In the genomic region with DNA sequence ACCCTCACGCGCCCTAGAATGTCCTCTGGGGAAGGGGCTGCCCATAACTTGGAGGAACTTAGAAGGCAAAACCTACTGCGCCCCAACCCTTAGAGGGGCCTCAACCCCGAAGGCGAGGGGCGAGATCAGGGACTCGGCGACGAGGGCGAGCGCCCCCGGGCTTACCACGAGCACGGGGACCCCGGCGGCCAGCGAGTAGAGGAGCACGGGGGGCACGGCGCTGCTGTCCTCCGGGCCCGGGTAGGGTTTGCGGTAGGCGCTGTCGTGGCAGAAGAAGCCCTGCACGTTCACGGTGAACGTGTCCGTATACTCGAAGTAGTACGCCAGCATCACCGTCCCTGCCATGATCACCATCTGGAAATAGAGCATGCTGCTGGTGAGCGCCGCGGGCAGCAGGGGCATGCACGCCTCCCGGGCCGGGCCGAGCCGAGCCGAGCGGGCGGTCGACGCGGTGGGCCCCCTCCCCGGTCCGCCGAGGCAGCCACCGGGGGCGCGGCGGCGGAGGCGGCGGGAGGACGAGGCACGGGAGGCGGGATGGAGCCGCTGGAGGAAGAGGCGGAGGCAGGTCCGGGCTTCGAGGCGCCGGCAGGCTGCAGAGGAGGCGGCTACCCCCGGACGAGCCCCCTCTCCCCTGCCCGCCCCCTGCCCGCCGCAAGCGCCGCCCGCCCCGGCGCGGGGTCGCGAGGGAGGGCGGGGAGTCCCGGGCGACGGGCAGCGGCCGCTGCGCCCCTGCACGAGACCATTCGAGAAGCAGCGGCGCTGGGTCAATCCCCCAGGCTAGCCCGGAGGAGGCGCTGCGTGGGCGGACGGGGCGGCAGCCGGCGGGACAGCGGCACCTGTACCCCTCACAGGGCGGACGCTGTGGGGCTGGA, we compare ENCODE assay signal across 8 cellular contexts. TPM values are rescaled to one million over a fixed set of nuclear protein-coding genes. Genes with fewer than 3 reads are reported as not detected.
DNase-seq lines count a peak whose midpoint lies in the region; ATAC-seq, FAIRE-seq and TF ChIP-seq lines count a peak whose summit lies in the region.

A gene with protein sequence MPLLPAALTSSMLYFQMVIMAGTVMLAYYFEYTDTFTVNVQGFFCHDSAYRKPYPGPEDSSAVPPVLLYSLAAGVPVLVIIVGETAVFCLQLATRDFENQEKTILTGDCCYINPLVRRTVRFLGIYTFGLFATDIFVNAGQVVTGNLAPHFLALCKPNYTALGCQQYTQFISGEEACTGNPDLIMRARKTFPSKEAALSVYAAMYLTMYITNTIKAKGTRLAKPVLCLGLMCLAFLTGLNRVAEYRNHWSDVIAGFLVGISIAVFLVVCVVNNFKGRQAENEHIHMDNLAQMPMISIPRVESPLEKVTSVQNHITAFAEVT (minus strand): TSS at position 592 of the 872 bp plus-strand sequence. CDS start 190 bp downstream, at position 402.

- peak within 1 kb of the TSS; percentile 67 for H3K4me3 Mint-ChIP-seq in activated T-cell treated with anti-CD3 and anti-CD28 coated beads, Interleukin-2, amount 50 U/mL, for 24 hours

- peaks cover 4% of the 10 kb centered on the region for H3K4me1 Mint-ChIP-seq in activated T-cell treated with anti-CD3 and anti-CD28 coated beads, Interleukin-2, amount 50 U/mL, for 24 hours (ENCODE audit: low read depth)

- no peaks in the 10 kb centered on the region for H3K36me3 Mint-ChIP-seq in activated T-cell treated with anti-CD3 and anti-CD28 coated beads, Interleukin-2, amount 50 U/mL, for 24 hours (ENCODE audit: low read depth)

- H3K4me3 ChIP-seq in AG09309 (ENCODE audit: control insufficient read depth, low read depth, low read length) = peak within 1 kb of the TSS; percentile 53
- peak within 1 kb of the TSS in 1 of 2 donors; percentile 48 for H3K4me3 ChIP-seq in gastroesophageal sphincter
- H3K4me3 ChIP-seq in pancreas = peak within 1 kb of the TSS in 3 of 4 donors; percentile 16 to 39 (median 31)

- H3K9me3 ChIP-seq in gastroesophageal sphincter (no peaks in the 10 kb centered on the region), pancreas (no peaks in the 10 kb centered on the region)

- ATAC-seq in HG02885 (IDR thresholded peaks at IDR 0.05; ENCODE audit: poor library complexity, unreplicated experiment) (peak; percentile 37), gastroesophageal sphincter (peak; percentile 34), pancreas (peak in 3 of 4 donors; percentile 54 to 60 (median 59)), GM18520 (IDR thresholded peaks at IDR 0.05; ENCODE audit: unreplicated experiment) (no peak)

- H3K36me3 ChIP-seq in gastroesophageal sphincter (no peaks in the 10 kb centered on the region), pancreas (no peaks in the 10 kb centered on the region)

- no peak for TF ChIP-seq POLR2A in gastroesophageal sphincter (IDR thresholded peaks at IDR 0.05)

- H3K9me3 Mint-ChIP-seq in activated T-cell treated with anti-CD3 and anti-CD28 coated beads, Interleukin-2, amount 50 U/mL, for 24 hours = no peaks in the 10 kb centered on the region

- H3K27ac Mint-ChIP-seq in activated T-cell treated with anti-CD3 and anti-CD28 coated beads, Interleukin-2, amount 50 U/mL, for 24 hours = no peak within 1 kb of the TSS

- H3K27me3 ChIP-seq in gastroesophageal sphincter = peaks cover 72% of the 10 kb centered on the region
- H3K27me3 ChIP-seq in pancreas = peaks cover 0 to 43% (median 2%) of the 10 kb centered on the region in 4 donors

- FAIRE-seq in pancreas (lab: Jason Lieb, UNC) = no peak

- H3K4me1 ChIP-seq in gastroesophageal sphincter (peaks cover 0 to 17% (median 5%) of the 10 kb centered on the region in 3 donors), pancreas (no peaks in the 10 kb centered on the region)

- DNase-seq in AG09309 (ENCODE audit: low read depth) = no peak
- DNase-seq in activated T-cell treated with anti-CD3 and anti-CD28 coated beads, Interleukin-2, amount 50 U/mL, for 24 hours = peak; percentile 52
- peak in 4 of 6 donors; percentile 9 to 67 (median 48) for DNase-seq in pancreas
- DNase-seq in NCI-H226 = no peak
- no peak for DNase-seq in NCI-H2196 treated with DMSO at 0.1 percent for 48 hours (lab: John Stamatoyannopoulos, UW; ENCODE audit: unreplicated experiment)

- intact Hi-C loops in pancreas (cut with DNase I) = no loop called here

- no peak within 1 kb of the TSS for H3K27ac ChIP-seq in gastroesophageal sphincter
- no peak within 1 kb of the TSS for H3K27ac ChIP-seq in pancreas

- no peak for TF ChIP-seq EP300 in gastroesophageal sphincter (IDR thresholded peaks at IDR 0.05)

- peaks cover 67% of the 10 kb centered on the region for H3K27me3 Mint-ChIP-seq in activated T-cell treated with anti-CD3 and anti-CD28 coated beads, Interleukin-2, amount 50 U/mL, for 24 hours

- TF ChIP-seq CTCF in AG09309 (IDR thresholded peaks at IDR 0.05; ENCODE audit: control insufficient read depth, insufficient read depth, low read depth, low read length, missing control alignments) (no peak), gastroesophageal sphincter (IDR thresholded peaks at IDR 0.05) (no peak), pancreas (IDR thresholded peaks at IDR 0.05) (no peak)

- WGBS in gastroesophageal sphincter (ENCODE audit: low coverage in 1 of 2), 2 donors = no CpG with 5 or more reads among the region's 101 CpGs
- 1 to 2% methylated on average over 75 to 101 of the region's 101 CpGs for WGBS in pancreas, 2 donors

RNA-seq across cellular contexts. Expression of the gene that starts here (rescaled TPM):
- under 1 TPM in 2 of 4 donors, not detected in 2; 0.12 to 0.13 TPM for total RNA-seq in gastroesophageal sphincter
- under 1 TPM in 5 of 6 donors, not detected in 1; 0.06 to 0.19 (median 0.09) TPM for total RNA-seq in pancreas
- 1 to 10 TPM in 1 of 2 donors, under 1 TPM in 1; 0.19 to 1.5 TPM for polyA plus RNA-seq in pancreas

Comparison
In these comparisons a context has a peak if more than half of its experiments do, and no peak if none do; other contexts are left out.
1. Peak in ATAC-seq in gastroesophageal sphincter; RNA of the gene not detected or under 1 TPM.
2. DNase-seq: peak in activated T-cell treated with anti-CD3 and anti-CD28 coated beads, Interleukin-2, amount 50 U/mL, for 24 hours (single experiment) and pancreas (4 of 6); none in AG09309 (single experiment), NCI-H226 (single experiment) and NCI-H2196 treated with DMSO at 0.1 percent for 48 hours (single experiment).